Comparison of ENCODE assay signal across 8 cellular contexts in genomic region chr7:104956753-104957450, GRCh38. TPM values are rescaled to one million over a fixed set of nuclear protein-coding genes. Genes with fewer than 3 reads are reported as not detected.
DNase-seq lines count a peak whose midpoint lies in the region; ATAC-seq, FAIRE-seq and TF ChIP-seq lines count a peak whose summit lies in the region.

No MANE protein-coding gene starts in this region.

- ATAC-seq in HG03521 (IDR thresholded peaks at IDR 0.05; ENCODE audit: unreplicated experiment) (peak; percentile 91), naive B cell (ENCODE audit: low read depth in 2 of 2) (peak; percentile 52 to 71), left ventricle myocardium superior (no peak)

- no peak overlapping the region for H3K27ac ChIP-seq in dorsolateral prefrontal cortex

- H3K27me3 ChIP-seq in dorsolateral prefrontal cortex: no peaks in the 10 kb centered on the region

- no peak for FAIRE-seq in frontal cortex (lab: Jason Lieb, UNC)

- no peaks in the 10 kb centered on the region for H3K27me3 Mint-ChIP-seq in activated naive CD4-positive, alpha-beta T cell treated with anti-CD3 and anti-CD28 coated beads, Interleukin-2, amount 50 U/mL, for 24 hours
- H3K27me3 Mint-ChIP-seq in naive B cell: no peaks in the 10 kb centered on the region

- H3K36me3 Mint-ChIP-seq in activated naive CD4-positive, alpha-beta T cell treated with anti-CD3 and anti-CD28 coated beads, Interleukin-2, amount 50 U/mL, for 24 hours: no peaks in the 10 kb centered on the region
- H3K36me3 Mint-ChIP-seq in naive B cell: peaks cover 4 to 14% of the 10 kb centered on the region in 2 donors

- peaks cover 13% of the 10 kb centered on the region for H3K4me1 Mint-ChIP-seq in activated naive CD4-positive, alpha-beta T cell treated with anti-CD3 and anti-CD28 coated beads, Interleukin-2, amount 50 U/mL, for 24 hours
- peaks cover 37 to 54% (median 43%) of the 10 kb centered on the region in 3 donors for H3K4me1 Mint-ChIP-seq in naive B cell

- intact Hi-C loops in dorsolateral prefrontal cortex (cut with DNase I) (no loop called here), left ventricle myocardium superior (cut with micrococcal nuclease) (no loop called here)

- H3K4me3 Mint-ChIP-seq in activated naive CD4-positive, alpha-beta T cell treated with anti-CD3 and anti-CD28 coated beads, Interleukin-2, amount 50 U/mL, for 24 hours: no peak overlapping the region
- H3K4me3 Mint-ChIP-seq in naive B cell: peak overlapping the region in 1 of 8 donors; percentile 15

- DNase-seq in Daoy (ENCODE audit: low read depth): peak; percentile 88
- peak; percentile 58 for DNase-seq in GM20000 (ENCODE audit: low spot score)
- no peak for DNase-seq in naive B cell
- no peak for DNase-seq in dorsolateral prefrontal cortex
- DNase-seq in frontal cortex (ENCODE audit: low spot score in 2 of 2): no peak
- no peak for DNase-seq in left ventricle myocardium superior

- H3K4me3 ChIP-seq in dorsolateral prefrontal cortex: no peak overlapping the region

- TF ChIP-seq CTCF in GM20000 (IDR thresholded peaks at IDR 0.05; ENCODE audit: extremely low read depth, missing control alignments): no peak
- TF ChIP-seq CTCF in dorsolateral prefrontal cortex (IDR thresholded peaks at IDR 0.05 in 54 of 56, conservative IDR thresholded peaks at IDR 0.05 in 2 of 56; ENCODE audit: low read depth in 1 of 56, partially characterized antibody in 56 of 56): no peak

- peak overlapping the region; percentile 59 for H3K27ac Mint-ChIP-seq in activated naive CD4-positive, alpha-beta T cell treated with anti-CD3 and anti-CD28 coated beads, Interleukin-2, amount 50 U/mL, for 24 hours
- H3K27ac Mint-ChIP-seq in naive B cell: peak overlapping the region; percentile 14 to 96 (median 92)

- no peaks in the 10 kb centered on the region for H3K9me3 Mint-ChIP-seq in activated naive CD4-positive, alpha-beta T cell treated with anti-CD3 and anti-CD28 coated beads, Interleukin-2, amount 50 U/mL, for 24 hours
- no peaks in the 10 kb centered on the region for H3K9me3 Mint-ChIP-seq in naive B cell

RNA-seq across cellular contexts. Expression of gene KMT2E, which starts 57.1 kb away (rescaled TPM):
- 36.7 and 66.7 TPM in 2 replicates for total RNA-seq in Daoy (2014; rRNA removed; shearing (Covaris generic))
- 100 to 1,000 TPM; 165 to 343 (median 213) TPM for polyA plus RNA-seq in naive B cell (ENCODE audit: low read depth in 6 of 6)
- total RNA-seq in dorsolateral prefrontal cortex: 100 to 1,000 TPM; 106 to 165 (median 137) TPM
- 217 TPM for total RNA-seq in frontal cortex
- 35.9 TPM for total RNA-seq in left ventricle myocardium superior

Comparison
In these comparisons a context has a peak if more than half of its experiments do, and no peak if none do; other contexts are left out.
1. DNase-seq: peak in Daoy (single experiment) and GM20000 (single experiment); none in naive B cell (single experiment), dorsolateral prefrontal cortex (0 of 10), frontal cortex (0 of 2) and left ventricle myocardium superior (single experiment).